24 cellular contexts compared by ENCODE assay signal in genomic region chr12:90126125-90126524, GRCh38.
"Had no signal": no experiment of that assay in that cellular context is flagged by ENCODE, and none has a peak within 500 bp of the region (broad histone marks: within the 10 kb centered on the region; RNA-seq: fewer than 3 reads in every experiment).

No MANE protein-coding gene starts in this region.

- H3K27ac Mint-ChIP-seq: naive thymus-derived CD4-positive, alpha-beta T cell; nephron progenitor cell; stimulated activated naive B cell treated with anti-CD40 and anti-IgM and Interleukin-4, amounts not matched to agents 10 μg/mL and 1 μg/mL and 100 μg/mL, for 72 hours; stimulated activated naive CD8-positive, alpha-beta T cell treated with anti-CD3 and anti-CD28 coated beads, Interleukin-15, amount 100 ng/mL, for 72 hours had no signal

- H3K27me3 Mint-ChIP-seq: stimulated activated naive CD8-positive, alpha-beta T cell treated with anti-CD3 and anti-CD28 coated beads, Interleukin-15, amount 100 ng/mL, for 72 hours had no signal

- H3K36me3 ChIP-seq: esophagus muscularis mucosa, gastroesophageal sphincter, neutrophil, tibial nerve, upper lobe of right lung, vagina had no signal

- H3K4me1 ChIP-seq: esophagus muscularis mucosa, gastroesophageal sphincter, testis, tibial nerve, upper lobe of right lung, vagina had no signal

- ATAC-seq: gastroesophageal sphincter; left ventricle myocardium superior; naive thymus-derived CD4-positive, alpha-beta T cell; psoas muscle; sciatic nerve; stimulated activated naive B cell treated with anti-CD40 and anti-IgM and Interleukin-4, amounts not matched to agents 10 μg/mL and 1 μg/mL and 100 μg/mL, for 72 hours; stimulated activated naive CD8-positive, alpha-beta T cell treated with anti-CD3 and anti-CD28 coated beads, Interleukin-15, amount 100 ng/mL, for 72 hours; upper lobe of right lung had no signal

- H3K27ac ChIP-seq: esophagus muscularis mucosa, gastroesophageal sphincter, neutrophil, psoas muscle, skin epidermis, testis, tibial nerve, upper lobe of right lung, vagina had no signal

- DNase-seq: effector memory CD4-positive, alpha-beta T cell; foreskin fibroblast; glutamatergic neuron; islet precursor cell; left ventricle myocardium superior; mesenchymal stem cell; naive thymus-derived CD4-positive, alpha-beta T cell; nephron progenitor cell; psoas muscle; stimulated activated CD4-positive, alpha-beta T cell treated with anti-CD3 and anti-CD28 coated beads, Interleukin-2, amount 100 ng/mL, for 24 hours; stimulated activated CD4-positive, alpha-beta T cell treated with anti-CD3 and anti-CD28 coated beads, Interleukin-4, amount 100 ng/mL, for 4 hours; stimulated activated naive B cell treated with anti-CD40 and anti-IgM and Interleukin-4, amounts not matched to agents 10 μg/mL and 1 μg/mL and 100 μg/mL, for 72 hours; stimulated activated naive CD8-positive, alpha-beta T cell treated with anti-CD3 and anti-CD28 coated beads, Interleukin-15, amount 100 ng/mL, for 72 hours; testis; upper lobe of right lung had no signal

- H3K4me3 Mint-ChIP-seq: naive thymus-derived CD4-positive, alpha-beta T cell; nephron progenitor cell; stimulated activated naive B cell treated with anti-CD40 and anti-IgM and Interleukin-4, amounts not matched to agents 10 μg/mL and 1 μg/mL and 100 μg/mL, for 72 hours; stimulated activated naive CD8-positive, alpha-beta T cell treated with anti-CD3 and anti-CD28 coated beads, Interleukin-15, amount 100 ng/mL, for 72 hours had no signal

- H3K9me3 ChIP-seq: neutrophil, testis, upper lobe of right lung, vagina had no signal

- H3K4me1 Mint-ChIP-seq: naive thymus-derived CD4-positive, alpha-beta T cell; nephron progenitor cell; stimulated activated naive CD8-positive, alpha-beta T cell treated with anti-CD3 and anti-CD28 coated beads, Interleukin-15, amount 100 ng/mL, for 72 hours had no signal

- FAIRE-seq: endometrium had no signal

- H3K4me3 ChIP-seq: esophagus muscularis mucosa, gastroesophageal sphincter, lung, psoas muscle, skin epidermis, testis, tibial nerve, upper lobe of right lung, vagina had no signal

- H3K27me3 ChIP-seq: esophagus muscularis mucosa, gastroesophageal sphincter, neutrophil, testis, tibial nerve, upper lobe of right lung, vagina had no signal
